Comparison of ENCODE assay signal across 29 cellular contexts in the genomic region with DNA sequence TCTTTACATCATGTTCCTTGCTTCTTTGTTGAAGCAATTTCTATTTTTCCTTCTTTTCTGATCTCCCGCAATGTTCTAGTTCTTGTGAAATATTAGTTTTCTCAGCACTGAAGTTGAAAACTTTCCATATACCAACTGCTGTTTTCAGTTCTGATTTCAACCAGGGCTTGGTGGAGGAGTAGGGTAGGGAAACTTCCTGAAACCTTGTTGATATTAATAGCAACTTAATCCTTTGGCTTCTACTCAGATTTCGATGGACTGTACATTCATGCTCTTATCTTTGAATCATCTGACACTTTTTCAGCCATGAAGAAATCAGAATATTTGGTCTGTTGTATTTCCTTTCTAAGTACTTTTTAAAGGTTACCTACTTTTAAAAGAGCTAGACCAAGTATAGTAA.
"Had no signal": no experiment of that assay in that cellular context is flagged by ENCODE, and none has a peak within 500 bp of the region (broad histone marks: within the 10 kb centered on the region; RNA-seq: fewer than 3 reads in every experiment).

No MANE protein-coding gene starts in this region.

- DNase-seq: activated B cell treated with CpG ODN at 0.5 μM for 24 hours; activated CD4-positive, alpha-beta T cell treated with anti-CD3 and anti-CD28 coated beads for 36 hours; activated CD8-positive, alpha-beta T cell treated with anti-CD3 and anti-CD28 coated beads, Interleukin-2, amount 10 ng/mL, durations not matched to agents 7 days and 5 days; activated effector memory CD4-positive, alpha-beta T cell treated with Interleukin-2 at 50 U/mL for 16 hours; activated naive CD4-positive, alpha-beta T cell treated with Interleukin-2 at 50 U/mL for 16 hours; adrenal gland; caudate nucleus; gastrocnemius medialis; glutamatergic neuron; hippocampal formation; kidney; left colon; naive B cell; pancreas; retina; sigmoid colon; stimulated activated CD4-positive, alpha-beta T cell treated with anti-CD3 and anti-CD28 coated beads, Interleukin-1b, Interleukin-23, amount 100 ng/mL, for 48 hours; stimulated activated CD4-positive, alpha-beta T cell treated with anti-CD3 and anti-CD28 coated beads, Interleukin-4, amount 100 ng/mL, for 4 hours; stimulated activated CD8-positive, alpha-beta memory T cell treated with anti-CD3 and anti-CD28 coated beads, Interleukin-4, amount 100 ng/mL, for 48 hours; T-helper 2 cell had no signal

- H3K4me3 Mint-ChIP-seq: activated B cell treated with CpG ODN at 0.5 μM for 24 hours; activated CD4-positive, alpha-beta T cell treated with anti-CD3 and anti-CD28 coated beads for 36 hours; activated CD8-positive, alpha-beta T cell treated with anti-CD3 and anti-CD28 coated beads, Interleukin-2, amount 10 ng/mL, durations not matched to agents 7 days and 5 days; activated naive CD8-positive, alpha-beta T cell; dendritic cell treated with granulocyte-macrophage colony-stimulating factor and Interleukin-4, amounts not matched to agents 40 ng/mL and 50 ng/mL, for 4 days; mesothelial cell of epicardium; naive B cell; stimulated activated memory B cell treated with anti-CD40 and anti-IgM and Interleukin-4, amounts not matched to agents 10 μg/mL and 1 μg/mL and 100 μg/mL, for 72 hours had no signal

- H3K27ac ChIP-seq: adrenal gland, ascending aorta, esophagus muscularis mucosa, gastrocnemius medialis, pancreas, prostate gland, sigmoid colon, tibial nerve had no signal

- H3K36me3 Mint-ChIP-seq: mesothelial cell of epicardium; naive B cell; stimulated activated memory B cell treated with anti-CD40 and anti-IgM and Interleukin-4, amounts not matched to agents 10 μg/mL and 1 μg/mL and 100 μg/mL, for 72 hours had no signal

- H3K4me3 ChIP-seq: adrenal gland, ascending aorta, esophagus muscularis mucosa, gastrocnemius medialis, pancreas, prostate gland, sigmoid colon, smooth muscle cell, tibial nerve had no signal

- H3K4me1 Mint-ChIP-seq: activated B cell treated with CpG ODN at 0.5 μM for 24 hours; activated CD4-positive, alpha-beta T cell treated with anti-CD3 and anti-CD28 coated beads for 36 hours; naive B cell; stimulated activated memory B cell treated with anti-CD40 and anti-IgM and Interleukin-4, amounts not matched to agents 10 μg/mL and 1 μg/mL and 100 μg/mL, for 72 hours had no signal

- H3K9me3 ChIP-seq: adrenal gland, esophagus muscularis mucosa, gastrocnemius medialis, pancreas, prostate gland, sigmoid colon, tibial nerve had no signal

- H3K27me3 ChIP-seq: ascending aorta, esophagus muscularis mucosa, gastrocnemius medialis, tibial nerve had no signal

- ATAC-seq: activated CD4-positive, alpha-beta T cell treated with anti-CD3 and anti-CD28 coated beads for 36 hours; activated CD8-positive, alpha-beta T cell treated with anti-CD3 and anti-CD28 coated beads, Interleukin-2, amount 10 ng/mL, durations not matched to agents 7 days and 5 days; gastrocnemius medialis; left colon; pancreas; stimulated activated memory B cell treated with anti-CD40 and anti-IgM and Interleukin-4, amounts not matched to agents 10 μg/mL and 1 μg/mL and 100 μg/mL, for 72 hours had no signal

- FAIRE-seq: kidney, pancreas had no signal

- H3K36me3 ChIP-seq: adrenal gland, ascending aorta, esophagus muscularis mucosa, gastrocnemius medialis, pancreas, prostate gland, sigmoid colon, tibial nerve had no signal

- H3K4me1 ChIP-seq: adrenal gland, ascending aorta, esophagus muscularis mucosa, gastrocnemius medialis, pancreas, prostate gland, sigmoid colon, tibial nerve had no signal

- H3K27ac Mint-ChIP-seq: activated B cell treated with CpG ODN at 0.5 μM for 24 hours; activated CD4-positive, alpha-beta T cell treated with anti-CD3 and anti-CD28 coated beads for 36 hours; activated CD8-positive, alpha-beta T cell treated with anti-CD3 and anti-CD28 coated beads, Interleukin-2, amount 10 ng/mL, durations not matched to agents 7 days and 5 days; activated naive CD8-positive, alpha-beta T cell; dendritic cell treated with granulocyte-macrophage colony-stimulating factor and Interleukin-4, amounts not matched to agents 40 ng/mL and 50 ng/mL, for 4 days; mesothelial cell of epicardium; naive B cell; stimulated activated memory B cell treated with anti-CD40 and anti-IgM and Interleukin-4, amounts not matched to agents 10 μg/mL and 1 μg/mL and 100 μg/mL, for 72 hours had no signal

- H3K9me3 Mint-ChIP-seq: dendritic cell treated with granulocyte-macrophage colony-stimulating factor and Interleukin-4, amounts not matched to agents 40 ng/mL and 50 ng/mL, for 4 days had no signal

- H3K27me3 Mint-ChIP-seq: activated B cell treated with CpG ODN at 0.5 μM for 24 hours; activated CD4-positive, alpha-beta T cell treated with anti-CD3 and anti-CD28 coated beads for 36 hours; activated naive CD8-positive, alpha-beta T cell; dendritic cell treated with granulocyte-macrophage colony-stimulating factor and Interleukin-4, amounts not matched to agents 40 ng/mL and 50 ng/mL, for 4 days; naive B cell; stimulated activated memory B cell treated with anti-CD40 and anti-IgM and Interleukin-4, amounts not matched to agents 10 μg/mL and 1 μg/mL and 100 μg/mL, for 72 hours had no signal
